11 cellular contexts compared by ENCODE assay signal in genomic region chr13:102873653-102874052, GRCh38. TPM values are rescaled to one million over a fixed set of nuclear protein-coding genes. Genes with fewer than 3 reads are reported as not detected.
A peak's percentile ranks its signal among the peaks of the same experiment; 100 is the strongest.
DNase-seq lines count a peak whose midpoint lies in the region; ATAC-seq and TF ChIP-seq lines count a peak whose summit lies in the region.
"Had no signal": no experiment of that assay in that cellular context is flagged by ENCODE, and none has a peak within 500 bp of the region (broad histone marks: within the 10 kb centered on the region; RNA-seq: fewer than 3 reads in every experiment).

No MANE protein-coding gene starts in this region.

- no peak overlapping the region for H3K9ac ChIP-seq in PC-3 (ENCODE audit: low read length)
- H3K9ac ChIP-seq in mesenchymal stem cell (ENCODE audit: low read length) = peak overlapping the region; percentile 5

- no peaks in the 10 kb centered on the region for H3F3A ChIP-seq in PC-3 (ENCODE audit: low read length, unreplicated experiment)

- peaks cover 6% of the 10 kb centered on the region for H3K79me1 ChIP-seq in mesenchymal stem cell (replicated peaks; ENCODE audit: low read length, poor library complexity, severe bottlenecking)

- H2AFZ ChIP-seq in PC-3 (ENCODE audit: low read length) (no peak overlapping the region), mesenchymal stem cell (ENCODE audit: low read depth, low read length) (no peak overlapping the region)

- H3K23ac ChIP-seq in mesenchymal stem cell (ENCODE audit: low read length in 2 of 2) = no peak overlapping the region

- H2BK120ac ChIP-seq in mesenchymal stem cell (ENCODE audit: low read depth, low read length) = no peak overlapping the region

- H4K8ac ChIP-seq in mesenchymal stem cell (ENCODE audit: low read length) = no peak overlapping the region

- no peak overlapping the region for H4K91ac ChIP-seq in mesenchymal stem cell (ENCODE audit: low read length)

- H3K79me2 ChIP-seq in PC-3 (ENCODE audit: low read length) = no peaks in the 10 kb centered on the region

- H2AK5ac ChIP-seq in mesenchymal stem cell (ENCODE audit: low read length, severe bottlenecking) = no peak overlapping the region

- intact Hi-C loops in PC-3 (cut with micrococcal nuclease) = no loop called here

- no CpG with 5 or more reads among the region's 3 CpGs for WGBS in mesenchymal stem cell

- H2BK5ac ChIP-seq in mesenchymal stem cell (ENCODE audit: low read depth, low read length, poor library complexity, severe bottlenecking) = no peak overlapping the region

- no peak overlapping the region for H2BK12ac ChIP-seq in mesenchymal stem cell (ENCODE audit: low read length in 2 of 2)

- BruUV-seq in PC-3 (replicated peaks; lab: Mats Ljungman, UMichigan) = no TSS peak

- no peaks in the 10 kb centered on the region for H3K27me3 ChIP-seq in PC-3 (ENCODE audit: low read length)
- no peaks in the 10 kb centered on the region for H3K27me3 ChIP-seq in mesenchymal stem cell (ENCODE audit: control insufficient read depth in 1 of 2, insufficient read depth in 1 of 2, low read length in 2 of 2)

- no peaks in the 10 kb centered on the region for H4K20me1 ChIP-seq in PC-3 (ENCODE audit: low read length)

- DNase-seq in PC-3 (peak; percentile 46), mesenchymal stem cell (peak; percentile 36), globus pallidus (ENCODE audit: low spot score) (no peak), GM19238 (ENCODE audit: insufficient read length, low spot score) (no peak)
- DNase-seq: GOT3; naive thymus-derived CD4-positive, alpha-beta T cell; NCI-H1436 had no signal

- H3K4me3 ChIP-seq in PC-3 (ENCODE audit: low read length) (no peak overlapping the region), mesenchymal stem cell (ENCODE audit: insufficient read depth in 1 of 2, low read depth in 1 of 2, low read length in 2 of 2) (no peak overlapping the region)

- H3K27ac ChIP-seq in PC-3 (ENCODE audit: low read length) (0 out of 2 replicates have a peak overlapping the region, but pooled peaks have one; percentile 7), mesenchymal stem cell (ENCODE audit: low read length, poor library complexity, severe bottlenecking) (no peak overlapping the region)

- H3K4me2 ChIP-seq in PC-3 (ENCODE audit: low read length) (peak overlapping the region; percentile 5; the same call in 1 of the 2 replicates), mesenchymal stem cell (ENCODE audit: low read length, poor library complexity, severe bottlenecking) (no peak overlapping the region)

- H3K9me2 ChIP-seq in PC-3 (replicated peaks; ENCODE audit: low read length) = no peaks in the 10 kb centered on the region

- H3K14ac ChIP-seq in mesenchymal stem cell (ENCODE audit: low read length in 2 of 2) = no peak overlapping the region

- H3K18ac ChIP-seq in mesenchymal stem cell (ENCODE audit: low read depth in 1 of 2, low read length in 2 of 2) = no peak overlapping the region

- POLR2A ChIA-PET in PC-3 (lab: Charles Lee; ENCODE audit: unreplicated experiment) = interaction anchor here (0.5 kb wide), 1 partner anchor 42 kb away, joined by 4 read pairs; no protein-coding TSS in a partner anchor

- H2BK15ac ChIP-seq in mesenchymal stem cell (ENCODE audit: low read depth, poor library complexity, severe bottlenecking) = no peak overlapping the region

- CTCF ChIA-PET in PC-3 (lab: Charles Lee) = no interaction called here

- no peak for TF ChIP-seq CTCF in PC-3 (conservative IDR thresholded peaks at IDR 0.05; ENCODE audit: low read depth, low read length)

- peak; percentile 51 for ATAC-seq in GM18909 (IDR thresholded peaks at IDR 0.05; ENCODE audit: poor library complexity, unreplicated experiment)
- peak; percentile 73 for ATAC-seq in HG02623 (IDR thresholded peaks at IDR 0.05; ENCODE audit: unreplicated experiment)
- ATAC-seq in PC-3 = peak; percentile 75
- ATAC-seq in GM18867 (IDR thresholded peaks at IDR 0.05; ENCODE audit: unreplicated experiment) = no peak
- ATAC-seq: naive thymus-derived CD4-positive, alpha-beta T cell; sciatic nerve had no signal

- no peak overlapping the region for H3K4ac ChIP-seq in mesenchymal stem cell (ENCODE audit: low read depth in 1 of 2, low read length in 2 of 2)

- H3K36me3 ChIP-seq in PC-3 (ENCODE audit: low read depth, low read length) (peaks cover 4% of the 10 kb centered on the region; the same call in 1 of the 2 replicates), mesenchymal stem cell (ENCODE audit: control insufficient read depth in 1 of 2, insufficient read depth in 2 of 2, low read depth in 1 of 2, low read length in 2 of 2) (peaks cover 22 to 77% of the 10 kb centered on the region in 2 experiments)

- H3K4me1 ChIP-seq in PC-3 (ENCODE audit: insufficient read depth, low read length) (peaks cover 16% of the 10 kb centered on the region), mesenchymal stem cell (ENCODE audit: control insufficient read depth, insufficient read depth, low read depth, low read length) (peaks cover 8% of the 10 kb centered on the region)

- H3K9me3 ChIP-seq in PC-3 (ENCODE audit: low read length) (no peaks in the 10 kb centered on the region), mesenchymal stem cell (ENCODE audit: control insufficient read depth, low read length) (no peaks in the 10 kb centered on the region)

RNA-seq across cellular contexts. Expression of gene ERCC5, which starts 27.8 kb away (rescaled TPM):
- total RNA-seq in PC-3 (2014; rRNA removed) = 19.3 and 23.7 TPM in 2 replicates
- 38.4 TPM for polyA plus RNA-seq in mesenchymal stem cell (2013, experiment 1 of 2)
- 35.9 TPM for polyA plus RNA-seq in mesenchymal stem cell (2013, experiment 2 of 2)

Comparison
In these comparisons a context has a peak if more than half of its experiments do, and no peak if none do; other contexts are left out.
1. DNase-seq: peak in PC-3 (single experiment) and mesenchymal stem cell (single experiment); none in globus pallidus (single experiment) and GM19238 (single experiment).